Comparison of ENCODE assay signal across 22 cellular contexts in the genomic region with DNA sequence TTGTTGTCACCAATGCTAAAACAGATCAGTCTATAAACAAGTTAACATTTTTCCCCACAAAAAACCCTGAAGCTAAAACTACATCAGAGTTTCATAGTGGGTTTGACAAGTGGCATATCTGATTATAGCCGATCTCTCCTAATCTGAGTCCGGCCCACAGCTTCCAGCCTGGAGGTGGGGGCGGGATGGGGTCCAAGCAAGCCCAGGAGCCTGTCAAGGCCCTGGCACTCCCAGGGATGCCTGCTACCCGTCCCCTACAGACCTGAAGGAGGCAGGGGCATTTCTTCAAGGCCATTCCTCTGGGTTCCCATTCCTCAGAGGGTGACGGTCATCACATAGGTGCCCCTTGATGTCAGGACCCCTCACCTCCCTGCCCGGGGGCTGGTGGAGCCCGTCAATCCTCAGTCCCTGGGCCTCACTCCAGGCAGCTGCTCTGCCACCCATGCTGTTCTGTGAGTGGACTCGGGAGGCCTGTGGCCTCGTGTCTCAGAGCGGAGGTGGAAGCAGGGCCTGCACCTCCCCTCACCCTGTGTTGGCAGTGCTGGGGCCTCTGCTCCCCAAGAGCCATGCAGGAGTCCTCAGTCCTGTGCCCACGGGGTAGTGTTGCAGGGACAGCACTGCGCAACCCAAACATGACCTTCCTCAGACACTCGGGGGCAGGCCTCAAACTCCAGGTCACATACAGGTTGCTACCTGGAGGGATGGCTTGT. TPM values are rescaled to one million over a fixed set of nuclear protein-coding genes. Genes with fewer than 3 reads are reported as not detected.
"Had no signal": no experiment of that assay in that cellular context is flagged by ENCODE, and none has a peak within 500 bp of the region (broad histone marks: within the 10 kb centered on the region; RNA-seq: fewer than 3 reads in every experiment).

No MANE protein-coding gene starts in this region.

- DNase-seq: effector memory CD8-positive, alpha-beta T cell; gastrocnemius medialis; immature natural killer cell; left cardiac atrium; mesendoderm; naive B cell; nucleus accumbens; retina; sigmoid colon; stimulated activated CD4-positive, alpha-beta T cell treated with anti-CD3 and anti-CD28 coated beads, Interleukin-12 subunit alpha, Interleukin-12 subunit beta, amount 100 ng/mL, for 4 hours; stimulated activated naive CD4-positive, alpha-beta T cell; stomach; substantia nigra; transverse colon had no signal

- H3K4me1 ChIP-seq: gastrocnemius medialis, pancreas, prostate gland, sigmoid colon, stomach, transverse colon had no signal

- H3K9me3 ChIP-seq: esophagus muscularis mucosa, gastrocnemius medialis, pancreas, prostate gland, sigmoid colon, stomach, thoracic aorta, transverse colon had no signal

- H3K36me3 ChIP-seq: gastrocnemius medialis, pancreas, prostate gland, sigmoid colon, stomach, thoracic aorta, transverse colon had no signal

- H3K27ac ChIP-seq: epithelial cell of prostate, esophagus muscularis mucosa, gastrocnemius medialis, pancreas, prostate gland, sigmoid colon, skin epidermis, stomach, thoracic aorta, transverse colon had no signal

- FAIRE-seq: colon, keratinocyte, pancreas had no signal

- H3K27me3 ChIP-seq: esophagus muscularis mucosa, pancreas, sigmoid colon, transverse colon had no signal

- ATAC-seq: effector memory CD8-positive, alpha-beta T cell; gastrocnemius medialis; left cardiac atrium; pancreas had no signal

- H3K4me3 ChIP-seq: esophagus muscularis mucosa, gastrocnemius medialis, pancreas, prostate gland, sigmoid colon, skin epidermis, stomach, thoracic aorta, transverse colon had no signal

RNA-seq across cellular contexts. Expression of gene DPYSL4, which starts 8.8 kb away (rescaled TPM):
- polyA plus RNA-seq: immature natural killer cell had no signal
